In the genomic region with DNA sequence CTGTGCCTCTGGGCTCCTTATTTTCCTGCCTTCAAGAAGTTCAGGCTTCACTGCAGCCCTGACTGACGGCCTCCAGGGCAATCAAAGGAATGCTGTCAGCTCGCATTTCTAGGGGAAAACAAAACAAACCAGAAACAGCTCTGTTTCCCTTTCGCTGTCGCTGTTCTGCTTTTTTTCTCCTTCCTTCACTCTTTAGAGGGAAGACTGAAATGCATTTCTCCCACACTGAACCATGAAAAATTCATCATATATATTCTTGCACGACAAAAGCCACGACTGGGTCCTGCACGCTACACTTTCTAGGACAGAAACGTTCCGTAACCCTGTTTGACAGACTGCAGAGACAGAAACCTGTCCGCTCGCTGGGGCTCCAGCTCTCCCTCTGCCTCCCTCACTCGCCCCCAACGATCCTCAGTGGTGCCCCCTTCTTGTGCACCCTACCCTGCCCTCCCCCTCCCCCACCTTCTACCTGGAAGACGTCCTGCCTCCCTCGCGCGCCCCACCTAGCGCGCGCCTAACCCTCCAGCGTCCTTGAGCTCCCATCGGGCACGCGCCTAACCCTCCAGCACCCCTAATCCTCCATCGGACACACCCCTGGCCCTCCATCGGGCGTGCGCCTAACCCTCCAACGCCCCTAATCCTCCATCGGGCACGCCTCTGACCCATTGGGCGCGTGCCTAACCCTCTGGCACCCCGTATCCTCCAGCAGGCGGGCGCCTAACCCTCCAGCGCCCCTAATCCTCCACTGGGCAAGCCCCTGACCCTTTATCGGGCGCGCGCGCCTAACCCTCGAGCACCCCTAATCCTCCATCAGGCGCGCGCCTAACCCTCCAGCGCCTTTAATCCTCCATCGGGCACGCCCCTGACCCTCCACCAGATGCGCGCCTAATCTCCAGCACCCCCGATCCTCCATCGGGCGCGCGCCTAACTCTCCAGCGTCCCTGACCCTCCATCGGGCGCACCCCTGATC, we compare ENCODE assay signal across 8 cellular contexts. TPM values are rescaled to one million over a fixed set of nuclear protein-coding genes. Genes with fewer than 3 reads are reported as not detected.
A peak's percentile ranks its signal among the peaks of the same experiment; 100 is the strongest.
DNase-seq lines count a peak whose midpoint lies in the region; ATAC-seq lines count a peak whose summit lies in the region.

No MANE protein-coding gene starts in this region.

- ATAC-seq in activated T-cell treated with anti-CD3 and anti-CD28 coated beads, Interleukin-2, amount 50 U/mL, for 4 hours = peak; percentile 25 to 43
- peak; percentile 63 for ATAC-seq in activated naive CD8-positive, alpha-beta T cell treated with anti-CD3 and anti-CD28 coated beads, Interleukin-2, amount 10 ng/mL, durations not matched to agents 7 days and 5 days (ENCODE audit: low read depth)
- ATAC-seq in sciatic nerve = no peak

- POLR2A ChIA-PET in activated naive CD8-positive, alpha-beta T cell treated with anti-CD3 and anti-CD28 coated beads, Interleukin-2, amount 10 ng/mL, durations not matched to agents 7 days and 5 days (lab: Charles Lee) = interaction anchor here (1.5 kb wide), 1 partner anchor 24 kb away, joined by 3 read pairs; no protein-coding TSS in a partner anchor

- no peak for DNase-seq in activated T-cell treated with anti-CD3 and anti-CD28 coated beads, Interleukin-2, amount 50 U/mL, for 4 hours
- DNase-seq in activated T-cell treated with anti-CD3 and anti-CD28 coated beads for 4 hours = no peak
- DNase-seq in activated naive CD8-positive, alpha-beta T cell treated with anti-CD3 and anti-CD28 coated beads, Interleukin-2, amount 10 ng/mL, durations not matched to agents 7 days and 5 days = peak; percentile 40
- peak; percentile 68 for DNase-seq in iPS-NIHi11 (ENCODE audit: low spot score)
- no peak for DNase-seq in H4 (ENCODE audit: low spot score)
- no peak for DNase-seq in sciatic nerve (ENCODE audit: low spot score)
- no peak for DNase-seq in NCI-H526 treated with DMSO at 0.1 percent for 48 hours (lab: John Stamatoyannopoulos, UW)

- peaks cover 5% of the 10 kb centered on the region for H3K4me1 Mint-ChIP-seq in activated T-cell treated with anti-CD3 and anti-CD28 coated beads, Interleukin-2, amount 50 U/mL, for 4 hours (ENCODE audit: low read depth)
- H3K4me1 Mint-ChIP-seq in activated naive CD8-positive, alpha-beta T cell treated with anti-CD3 and anti-CD28 coated beads, Interleukin-2, amount 10 ng/mL, durations not matched to agents 7 days and 5 days = peaks cover 4% of the 10 kb centered on the region

- intact Hi-C loops in sciatic nerve (cut with DNase I) = no loop called here

- H3K27ac Mint-ChIP-seq in activated naive CD8-positive, alpha-beta T cell treated with anti-CD3 and anti-CD28 coated beads, Interleukin-2, amount 10 ng/mL, durations not matched to agents 7 days and 5 days = peak overlapping the region; percentile 43

- H3K36me3 Mint-ChIP-seq in activated T-cell treated with anti-CD3 and anti-CD28 coated beads, Interleukin-2, amount 50 U/mL, for 4 hours (ENCODE audit: insufficient read depth) = no peaks in the 10 kb centered on the region
- H3K36me3 Mint-ChIP-seq in activated naive CD8-positive, alpha-beta T cell treated with anti-CD3 and anti-CD28 coated beads, Interleukin-2, amount 10 ng/mL, durations not matched to agents 7 days and 5 days = no peaks in the 10 kb centered on the region

- H3K27ac ChIP-seq in skin epidermis = peak overlapping the region in 6 of 21 experiments; percentile 16 to 60 (median 38)

- H3K4me3 Mint-ChIP-seq in activated T-cell treated with anti-CD3 and anti-CD28 coated beads, Interleukin-2, amount 50 U/mL, for 4 hours = peak overlapping the region; percentile 68
- H3K4me3 Mint-ChIP-seq in activated naive CD8-positive, alpha-beta T cell treated with anti-CD3 and anti-CD28 coated beads, Interleukin-2, amount 10 ng/mL, durations not matched to agents 7 days and 5 days = peak overlapping the region; percentile 83

- peaks cover 35% of the 10 kb centered on the region for H3K27me3 Mint-ChIP-seq in activated T-cell treated with anti-CD3 and anti-CD28 coated beads, Interleukin-2, amount 50 U/mL, for 4 hours (ENCODE audit: low read depth)
- peaks cover 21% of the 10 kb centered on the region for H3K27me3 Mint-ChIP-seq in activated naive CD8-positive, alpha-beta T cell treated with anti-CD3 and anti-CD28 coated beads, Interleukin-2, amount 10 ng/mL, durations not matched to agents 7 days and 5 days

- H3K4me3 ChIP-seq in skin epidermis = peak overlapping the region; percentile 17 to 50 (median 27)

- no peaks in the 10 kb centered on the region for H3K9me3 Mint-ChIP-seq in activated T-cell treated with anti-CD3 and anti-CD28 coated beads, Interleukin-2, amount 50 U/mL, for 4 hours
- no peaks in the 10 kb centered on the region for H3K9me3 Mint-ChIP-seq in activated naive CD8-positive, alpha-beta T cell treated with anti-CD3 and anti-CD28 coated beads, Interleukin-2, amount 10 ng/mL, durations not matched to agents 7 days and 5 days

RNA-seq across cellular contexts. Expression of a gene that starts 37.1 kb away (rescaled TPM):
- total RNA-seq in activated T-cell treated with anti-CD3 and anti-CD28 coated beads, Interleukin-2, amount 50 U/mL, for 4 hours = not detected
- total RNA-seq in activated naive CD8-positive, alpha-beta T cell treated with anti-CD3 and anti-CD28 coated beads, Interleukin-2, amount 10 ng/mL, durations not matched to agents 7 days and 5 days = 1 to 10 TPM; 2.5 to 4.9 TPM
- not detected in 2 replicates for total RNA-seq in H4 (2014; rRNA removed; shearing (Covaris generic))
- not detected for total RNA-seq in sciatic nerve

Comparison
In these comparisons a context has a peak if more than half of its experiments do, and no peak if none do; other contexts are left out.
1. DNase-seq: peak in activated naive CD8-positive, alpha-beta T cell treated with anti-CD3 and anti-CD28 coated beads, Interleukin-2, amount 10 ng/mL, durations not matched to agents 7 days and 5 days (single experiment) and iPS-NIHi11 (single experiment); none in activated T-cell treated with anti-CD3 and anti-CD28 coated beads, Interleukin-2, amount 50 U/mL, for 4 hours (single experiment), activated T-cell treated with anti-CD3 and anti-CD28 coated beads for 4 hours (single experiment), H4 (single experiment), sciatic nerve (single experiment) and NCI-H526 treated with DMSO at 0.1 percent for 48 hours (single experiment).